35 cellular contexts compared by ENCODE assay signal in genomic region chr1:26200413-26200812, GRCh38. TPM values are rescaled to one million over a fixed set of nuclear protein-coding genes. Genes with fewer than 3 reads are reported as not detected.
DNase-seq lines count a peak whose midpoint lies in the region; ATAC-seq, FAIRE-seq and TF ChIP-seq lines count a peak whose summit lies in the region.
"Had no signal": no experiment of that assay in that cellular context is flagged by ENCODE, and none has a peak within 500 bp of the region (broad histone marks: within the 10 kb centered on the region; RNA-seq: fewer than 3 reads in every experiment).

No MANE protein-coding gene starts in this region.

- H3K9me3 ChIP-seq in K562 (replicated peaks; ENCODE audit: control insufficient read depth, insufficient read depth, low read depth, low read length) (no peaks in the 10 kb centered on the region), neural progenitor cell (ENCODE audit: low read depth) (no peaks in the 10 kb centered on the region), esophagus squamous epithelium (no peaks in the 10 kb centered on the region)
- H3K9me3 ChIP-seq: esophagus muscularis mucosa, prostate gland, sigmoid colon, transverse colon had no signal

- peak overlapping the region; percentile 38; the same call in 1 of the 2 replicates for H3K4me3 ChIP-seq in H7 (ENCODE audit: insufficient read depth, low read depth, low read length)
- H3K4me3 ChIP-seq in K562: peak overlapping the region; percentile 14; the same call in 1 of the 2 replicates
- no peak overlapping the region for H3K4me3 ChIP-seq in neural progenitor cell
- no peak overlapping the region for H3K4me3 ChIP-seq in esophagus squamous epithelium
- H3K4me3 ChIP-seq: esophagus muscularis mucosa, prostate gland, sigmoid colon, transverse colon had no signal

- H3K27ac Mint-ChIP-seq in T-helper 2 cell treated with Interferon-gamma antibody and Interleukin-4, amounts not matched to agents 5 μg/mL and 100 μg/mL, for 36 hours: peak overlapping the region; percentile 80
- no peak overlapping the region for H3K27ac Mint-ChIP-seq in neural progenitor cell

- H3K4me3 Mint-ChIP-seq in T-helper 2 cell treated with Interferon-gamma antibody and Interleukin-4, amounts not matched to agents 5 μg/mL and 100 μg/mL, for 36 hours: no peak overlapping the region
- no peak overlapping the region for H3K4me3 Mint-ChIP-seq in neural progenitor cell

- H3K27ac ChIP-seq in K562 (ENCODE audit: extremely low read depth, low read depth, low read length) (peak overlapping the region; percentile 82), neural progenitor cell (no peak overlapping the region), esophagus squamous epithelium (no peak overlapping the region)
- H3K27ac ChIP-seq: C4-2B, esophagus muscularis mucosa, GM23248, prostate gland, sigmoid colon, transverse colon had no signal

- CTCF ChIA-PET in K562 (lab: Yijun Ruan, JAX; ENCODE audit: low intra/inter-chr PET ratio): interaction anchor here (0.7 to 1.9 kb wide), 3 partner anchors 31 to 793 kb away, joined by 3 to 8 read pairs (median 6); partner anchors contain the start of genes TRNP1 and ZNF593

- H3K4me1 Mint-ChIP-seq in T-helper 2 cell treated with Interferon-gamma antibody and Interleukin-4, amounts not matched to agents 5 μg/mL and 100 μg/mL, for 36 hours (ENCODE audit: low read depth): peaks cover 38% of the 10 kb centered on the region
- peaks cover 12% of the 10 kb centered on the region for H3K4me1 Mint-ChIP-seq in neural progenitor cell

- H3K36me3 ChIP-seq in H7 (replicated peaks; ENCODE audit: control insufficient read depth, insufficient read depth, low read length): no peaks in the 10 kb centered on the region
- H3K36me3 ChIP-seq in K562 (ENCODE audit: control insufficient read depth, insufficient read depth, low read length): no peaks in the 10 kb centered on the region
- no peaks in the 10 kb centered on the region for H3K36me3 ChIP-seq in neural progenitor cell
- no peaks in the 10 kb centered on the region for H3K36me3 ChIP-seq in esophagus squamous epithelium
- H3K36me3 ChIP-seq: esophagus muscularis mucosa, prostate gland, sigmoid colon, transverse colon had no signal

- TF ChIP-seq CTCF in K562 (IDR thresholded peaks at IDR 0.05 in 2 of 3, conservative IDR thresholded peaks at IDR 0.05 in 1 of 3; ENCODE audit: insufficient read depth in 2 of 3, low read depth in 1 of 3, low read length in 3 of 3): no peak
- no peak for TF ChIP-seq CTCF in neural progenitor cell (IDR thresholded peaks at IDR 0.05)
- TF ChIP-seq CTCF in esophagus squamous epithelium (IDR thresholded peaks at IDR 0.05): no peak

- peak overlapping the region; percentile 70 to 88 for H3K9ac ChIP-seq in K562 (ENCODE audit: insufficient read depth in 1 of 2, low read depth in 2 of 2, low read length in 2 of 2)
- no peak overlapping the region for H3K9ac ChIP-seq in neural progenitor cell
- H3K9ac ChIP-seq: GM23248 had no signal

- H4K20me1 ChIP-seq in K562 (replicated peaks; ENCODE audit: control insufficient read depth, insufficient read depth, low read length): no peaks in the 10 kb centered on the region
- H4K20me1 ChIP-seq in neural progenitor cell (ENCODE audit: low read depth): no peaks in the 10 kb centered on the region

- no TSS peak for BruUV-seq in K562 (replicated peaks; lab: Mats Ljungman, UMichigan)

- no peak for FAIRE-seq in K562 (lab: Jason Lieb, UNC)
- FAIRE-seq: endometrium, HTR-8/SVneo had no signal

- H3K4me2 ChIP-seq in K562 (ENCODE audit: insufficient read depth, low read length) (peak overlapping the region; percentile 68), neural progenitor cell (no peak overlapping the region)

- POLR2A ChIA-PET in K562 (lab: Yijun Ruan, JAX): interaction anchor here (0.6 to 2.0 kb wide), 9 partner anchors 9 to 304 kb away, joined by 3 to 9 read pairs (median 4); partner anchors contain the start of genes CATSPER4 and CEP85

- H3K9me1 ChIP-seq in K562 (ENCODE audit: control insufficient read depth, insufficient read depth, low read length): no peaks in the 10 kb centered on the region

- TF ChIP-seq EP300 in K562 (IDR thresholded peaks at IDR 0.05; ENCODE audit: low read length): no peak

- WGBS in K562 (ENCODE audit: insufficient coverage, low coverage, missing lambda C conversion rate): 37% methylated on average over 5 of the region's 5 CpGs
- 90 to 93% methylated on average over 4 to 5 of the region's 5 CpGs for WGBS in esophagus squamous epithelium, 2 donors

- H3K9me3 Mint-ChIP-seq in T-helper 2 cell treated with Interferon-gamma antibody and Interleukin-4, amounts not matched to agents 5 μg/mL and 100 μg/mL, for 36 hours: no peaks in the 10 kb centered on the region
- H3K9me3 Mint-ChIP-seq in neural progenitor cell: no peaks in the 10 kb centered on the region
- H3K9me3 Mint-ChIP-seq: activated T-cell treated with anti-CD3 and anti-CD28 coated beads, Interleukin-2, amount 50 U/mL, for 4 hours; naive B cell had no signal

- H3K27me3 ChIP-seq in H7 (ENCODE audit: control insufficient read depth, insufficient read depth, low read length): no peaks in the 10 kb centered on the region; the same call in 1 of the 2 replicates
- H3K27me3 ChIP-seq in K562 (ENCODE audit: control insufficient read depth in 2 of 2, insufficient read depth in 2 of 2, low read length in 2 of 2): no peaks in the 10 kb centered on the region
- no peaks in the 10 kb centered on the region for H3K27me3 ChIP-seq in neural progenitor cell
- H3K27me3 ChIP-seq in esophagus squamous epithelium: peaks cover 0 to 48% (median 0%) of the 10 kb centered on the region in 4 donors
- H3K27me3 ChIP-seq: foreskin keratinocyte, transverse colon had no signal

- peaks cover 3% of the 10 kb centered on the region for H3K27me3 Mint-ChIP-seq in T-helper 2 cell treated with Interferon-gamma antibody and Interleukin-4, amounts not matched to agents 5 μg/mL and 100 μg/mL, for 36 hours (ENCODE audit: low read depth)
- peaks cover 9% of the 10 kb centered on the region for H3K27me3 Mint-ChIP-seq in neural progenitor cell (ENCODE audit: insufficient read depth, low read depth)

- no peaks in the 10 kb centered on the region for H3F3A ChIP-seq in neural progenitor cell (ENCODE audit: low read depth)

- H3K79me2 ChIP-seq in K562 (ENCODE audit: control insufficient read depth, insufficient read depth, low read length) (no peaks in the 10 kb centered on the region), neural progenitor cell (ENCODE audit: low read depth) (no peaks in the 10 kb centered on the region)

- H3K4me1 ChIP-seq in K562 (replicated peaks in 1 of 2; ENCODE audit: control insufficient read depth in 2 of 2, insufficient read depth in 2 of 2, low read length in 2 of 2) (peaks cover 23 to 30% of the 10 kb centered on the region in 2 experiments), neural progenitor cell (peaks cover 4% of the 10 kb centered on the region), esophagus squamous epithelium (peaks cover 0 to 14% (median 0%) of the 10 kb centered on the region in 3 donors)
- H3K4me1 ChIP-seq: foreskin keratinocyte, prostate gland, transverse colon had no signal

- ATAC-seq in K562 (no peak), Right ventricle myocardium inferior (no peak)

- no peak for TF ChIP-seq RAD21 in K562 (CRISPR knock-in tag; conservative IDR thresholded peaks at IDR 0.05 in 1 of 2, IDR thresholded peaks at IDR 0.05 in 1 of 2)

- intact Hi-C loops in K562 (cut with micrococcal nuclease) (loop anchor here (2.0 kb wide), 1 partner anchor 32 kb away; the partner anchor contains the start of genes C1orf232 and ZNF593), esophagus squamous epithelium (cut with DNase I) (no loop called here), Right ventricle myocardium inferior (cut with DNase I) (no loop called here)

- no peaks in the 10 kb centered on the region for H3K36me3 Mint-ChIP-seq in T-helper 2 cell treated with Interferon-gamma antibody and Interleukin-4, amounts not matched to agents 5 μg/mL and 100 μg/mL, for 36 hours (ENCODE audit: low read depth)
- no peaks in the 10 kb centered on the region for H3K36me3 Mint-ChIP-seq in neural progenitor cell
- H3K36me3 Mint-ChIP-seq: naive B cell had no signal

- TF ChIP-seq POLR2A in K562 (conservative IDR thresholded peaks at IDR 0.05): no peak
- no peak for TF ChIP-seq POLR2A in esophagus squamous epithelium (IDR thresholded peaks at IDR 0.05)

- in situ Hi-C loops in K562 (cut with MboI): no loop called here

- no peak for DNase-seq in T-helper 2 cell treated with Interferon-gamma antibody and Interleukin-4, amounts not matched to agents 5 μg/mL and 100 μg/mL, for 36 hours (ENCODE audit: low spot score)
- DNase-seq in T-helper 2 cell (no peak), H7 (peak; percentile 26), K562 (ENCODE audit: extremely low read depth in 1 of 4, low spot score in 3 of 4) (peak; percentile 28 to 42 (median 36)), neural progenitor cell (ENCODE audit: low spot score) (no peak), esophagus squamous epithelium (lab: John Stamatoyannopoulos, UW) (no peak), Right ventricle myocardium inferior (ENCODE audit: missing footprints) (no peak), NAMALWA (ENCODE audit: low spot score) (no peak)
- DNase-seq: 8988T; activated T-cell treated with anti-CD3 and anti-CD28 coated beads, Interleukin-2, amount 50 U/mL, for 4 hours; Calu3; DMS79; GF-D8; GM23248; midbrain; MM.1S; naive B cell; NCI-H1417 treated with DMSO at 0.1 percent for 48 hours; NCI-H2029 treated with DMSO at 0.1 percent for 48 hours; NCI-H526 treated with DMSO at 0.1 percent for 48 hours; NK-92 treated with Interleukin-12 subunit alpha and Interleukin-12 subunit beta, amount 100 ng/mL, for 24 hours; occipital lobe; sigmoid colon; transverse colon had no signal

- peak overlapping the region; percentile 97 for H2AFZ ChIP-seq in K562 (ENCODE audit: low read depth, low read length)
- peak overlapping the region; percentile 46 for H2AFZ ChIP-seq in neural progenitor cell (replicated peaks)

RNA-seq across cellular contexts. Expression of gene CATSPER4, which starts 10.0 kb away (rescaled TPM):
- 0.10 and 0.33 TPM in 2 replicates for total RNA-seq in H7 (2014; rRNA removed; shearing (Covaris generic))
- not detected in 2 replicates for total RNA-seq in K562 (2011; cell fraction: chromatin; rRNA removed; ENCODE audit: low replicate concordance)
- not detected in 2 replicates for total RNA-seq in K562 (2011; cell fraction: nucleolus; rRNA removed)
- total RNA-seq in K562 (2011; cell fraction: nucleoplasm; rRNA removed): not detected in 2 replicates
- total RNA-seq in K562 (2014; rRNA removed) (0.08 TPM in 1 of 2 replicates, not detected in the other), K562 (2014; rRNA removed; fragmentation: Illumina TruSeq; extraction: Trizol) (not detected in 2 replicates), K562 (2015; rRNA removed; fragmentation: Illumina TruSeq; extraction: Trizol) (not detected in 2 replicates), K562 (2021) (0.13 TPM in 1 of 2 replicates, not detected in the other), neural progenitor cell (ENCODE audit: low replicate concordance) (0.40 TPM in 1 of 2 replicates, not detected in the other), esophagus squamous epithelium (not detected), Right ventricle myocardium inferior (not detected)
- polyA plus RNA-seq in K562 (2011; rRNA removed) (0.05 TPM in 1 of 2 replicates, not detected in the other), K562 (2014; fragmentation: Illumina TruSeq; extraction: Trizol) (not detected in 2 replicates), K562 (2014; fragmentation: Nextera tagmentation; extraction: Ambion mirVana) (under 1 TPM in 1 of 2 experiments, not detected in 1; 0.04 TPM), K562 (2014; rRNA removed) (0.35 TPM in 1 of 2 replicates, not detected in the other)
- 0.04 TPM in 1 of 2 replicates, not detected in the other for polyA plus RNA-seq in K562 (2011; cell fraction: cytosol; rRNA removed)
- 0.10 and 0.13 TPM in 2 replicates for polyA plus RNA-seq in K562 (2011; cell fraction: nucleus; rRNA removed)
- 0.05 TPM in 1 of 2 replicates, not detected in the other for polyA plus RNA-seq in K562 (2012)
- polyA minus RNA-seq in K562 (2011; rRNA and poly(A)+ RNA removed): not detected in 2 replicates
- not detected in 2 replicates for polyA minus RNA-seq in K562 (2011; cell fraction: cytosol; rRNA and poly(A)+ RNA removed)
- polyA minus RNA-seq in K562 (2011; cell fraction: nucleus; rRNA and poly(A)+ RNA removed): 0.27 TPM in 1 of 2 replicates, not detected in the other
- total RNA-seq: activated T-cell treated with anti-CD3 and anti-CD28 coated beads, Interleukin-2, amount 50 U/mL, for 4 hours; Calu3; dermis microvascular lymphatic vessel endothelial cell; esophagus muscularis mucosa; foreskin keratinocyte; GM23248; lower leg skin; occipital lobe; sigmoid colon; T-helper 2 cell treated with Interferon-gamma antibody and Interleukin-4, amounts not matched to agents 100 ng/mL and 5 ng/mL, for 36 hours; transverse colon had no signal
- polyA plus RNA-seq: foreskin keratinocyte, GM23248 had no signal

RNA-seq across cellular contexts. Expression of gene CNKSR1, which starts 23.1 kb away (rescaled TPM):
- 21.7 and 23.1 TPM in 2 replicates for total RNA-seq in H7 (2014; rRNA removed; shearing (Covaris generic))
- 12.4 and 22.9 TPM in 2 replicates for total RNA-seq in K562 (2011; cell fraction: chromatin; rRNA removed; ENCODE audit: low replicate concordance)
- total RNA-seq in K562 (2011; cell fraction: nucleolus; rRNA removed): 7.5 and 12.7 TPM in 2 replicates
- 6.0 and 9.3 TPM in 2 replicates for total RNA-seq in K562 (2011; cell fraction: nucleoplasm; rRNA removed)
- total RNA-seq in K562 (2014; rRNA removed) (1.1 and 2.4 TPM in 2 replicates), K562 (2014; rRNA removed; fragmentation: Illumina TruSeq; extraction: Trizol) (0.73 and 0.80 TPM in 2 replicates), K562 (2015; rRNA removed; fragmentation: Illumina TruSeq; extraction: Trizol) (1.8 and 2.4 TPM in 2 replicates), K562 (2021) (1.6 and 2.0 TPM in 2 replicates), neural progenitor cell (ENCODE audit: low replicate concordance) (7.8 and 13.0 TPM in 2 replicates), esophagus squamous epithelium (10 to 100 TPM; 17.8 to 43.3 (median 25.9) TPM), Right ventricle myocardium inferior (1.8 TPM)
- polyA plus RNA-seq in K562 (2011; rRNA removed) (0.91 and 0.93 TPM in 2 replicates), K562 (2014; fragmentation: Illumina TruSeq; extraction: Trizol) (2.0 and 2.2 TPM in 2 replicates), K562 (2014; fragmentation: Nextera tagmentation; extraction: Ambion mirVana) (under 1 TPM; 0.03 to 0.10 TPM), K562 (2014; rRNA removed) (2.0 and 2.8 TPM in 2 replicates)
- 1.3 and 2.6 TPM in 2 replicates for polyA plus RNA-seq in K562 (2011; cell fraction: cytosol; rRNA removed)
- 4.0 and 6.5 TPM in 2 replicates for polyA plus RNA-seq in K562 (2011; cell fraction: nucleus; rRNA removed)
- polyA plus RNA-seq in K562 (2012): 2.1 and 3.1 TPM in 2 replicates
- 0.45 and 0.56 TPM in 2 replicates for polyA minus RNA-seq in K562 (2011; rRNA and poly(A)+ RNA removed)
- 1.2 and 2.7 TPM in 2 replicates for polyA minus RNA-seq in K562 (2011; cell fraction: cytosol; rRNA and poly(A)+ RNA removed)
- 0.94 and 1.8 TPM in 2 replicates for polyA minus RNA-seq in K562 (2011; cell fraction: nucleus; rRNA and poly(A)+ RNA removed)
- total RNA-seq: dermis microvascular lymphatic vessel endothelial cell, GM23248 had no signal
- polyA plus RNA-seq: GM23248 had no signal

RNA-seq across cellular contexts. Expression of gene ZNF593OS, which starts 28.8 kb away (rescaled TPM):
- 0.22 TPM in 1 of 2 replicates, not detected in the other for total RNA-seq in H7 (2014; rRNA removed; shearing (Covaris generic))
- total RNA-seq in K562 (2011; cell fraction: chromatin; rRNA removed; ENCODE audit: low replicate concordance): not detected in 2 replicates
- 0.33 TPM in 1 of 2 replicates, not detected in the other for total RNA-seq in K562 (2011; cell fraction: nucleolus; rRNA removed)
- not detected in 2 replicates for total RNA-seq in K562 (2011; cell fraction: nucleoplasm; rRNA removed)
- not detected in 2 replicates for total RNA-seq in K562 (2014; rRNA removed)
- total RNA-seq in K562 (2014; rRNA removed; fragmentation: Illumina TruSeq; extraction: Trizol): not detected in 2 replicates
- not detected in 2 replicates for total RNA-seq in K562 (2015; rRNA removed; fragmentation: Illumina TruSeq; extraction: Trizol)
- not detected in 2 replicates for total RNA-seq in K562 (2021)
- polyA plus RNA-seq in K562 (2011; rRNA removed): not detected in 2 replicates
- polyA plus RNA-seq in K562 (2011; cell fraction: cytosol; rRNA removed): 0.04 TPM in 1 of 2 replicates, not detected in the other
- not detected in 2 replicates for polyA plus RNA-seq in K562 (2011; cell fraction: nucleus; rRNA removed)
- 1.5 and 1.6 TPM in 2 replicates for polyA plus RNA-seq in K562 (2012)
- not detected in 2 replicates for polyA plus RNA-seq in K562 (2014; fragmentation: Illumina TruSeq; extraction: Trizol)
- under 1 TPM; 0.24 to 0.27 TPM for polyA plus RNA-seq in K562 (2014; fragmentation: Nextera tagmentation; extraction: Ambion mirVana)
- polyA plus RNA-seq in K562 (2014; rRNA removed): not detected in 2 replicates
- polyA minus RNA-seq in K562 (2011; rRNA and poly(A)+ RNA removed): not detected in 2 replicates
- not detected in 2 replicates for polyA minus RNA-seq in K562 (2011; cell fraction: cytosol; rRNA and poly(A)+ RNA removed)
- 0.67 TPM in 1 of 2 replicates, not detected in the other for polyA minus RNA-seq in K562 (2011; cell fraction: nucleus; rRNA and poly(A)+ RNA removed)
- 0.67 and 2.1 TPM in 2 replicates for total RNA-seq in neural progenitor cell (ENCODE audit: low replicate concordance)
- not detected for total RNA-seq in esophagus squamous epithelium
- not detected for total RNA-seq in Right ventricle myocardium inferior
- total RNA-seq: activated T-cell treated with anti-CD3 and anti-CD28 coated beads, Interleukin-2, amount 50 U/mL, for 4 hours; Calu3; dermis microvascular lymphatic vessel endothelial cell; esophagus muscularis mucosa; foreskin keratinocyte; GM23248; kidney epithelial cell; lower leg skin; occipital lobe; prostate gland; sigmoid colon; T-helper 2 cell treated with Interferon-gamma antibody and Interleukin-4, amounts not matched to agents 100 ng/mL and 5 ng/mL, for 36 hours; transverse colon had no signal

RNA-seq across cellular contexts. Expression of gene ZNF593, which starts 30.7 kb away (rescaled TPM):
- total RNA-seq in H7 (2014; rRNA removed; shearing (Covaris generic)): 32.8 and 59.0 TPM in 2 replicates
- 12.7 and 40.0 TPM in 2 replicates for total RNA-seq in K562 (2011; cell fraction: chromatin; rRNA removed; ENCODE audit: low replicate concordance)
- 55.5 and 60.9 TPM in 2 replicates for total RNA-seq in K562 (2011; cell fraction: nucleolus; rRNA removed)
- total RNA-seq in K562 (2011; cell fraction: nucleoplasm; rRNA removed): 22.8 and 27.3 TPM in 2 replicates
- total RNA-seq in K562 (2014; rRNA removed) (233 and 259 TPM in 2 replicates), K562 (2014; rRNA removed; fragmentation: Illumina TruSeq; extraction: Trizol) (16.2 and 32.2 TPM in 2 replicates), K562 (2015; rRNA removed; fragmentation: Illumina TruSeq; extraction: Trizol) (66.3 and 76.7 TPM in 2 replicates), K562 (2021) (125 and 144 TPM in 2 replicates), neural progenitor cell (ENCODE audit: low replicate concordance) (3.3 and 13.3 TPM in 2 replicates), esophagus squamous epithelium (10 to 100 TPM; 19.2 to 45.6 (median 24.7) TPM), Right ventricle myocardium inferior (14.9 TPM)
- polyA plus RNA-seq in K562 (2011; rRNA removed) (48.2 and 51.6 TPM in 2 replicates), K562 (2014; fragmentation: Illumina TruSeq; extraction: Trizol) (37.2 and 58.8 TPM in 2 replicates), K562 (2014; fragmentation: Nextera tagmentation; extraction: Ambion mirVana) (10 to 100 TPM in 1 of 2 experiments, 1 to 10 TPM in 1; 9.8 to 27.1 TPM), K562 (2014; rRNA removed) (313 and 334 TPM in 2 replicates)
- 107 and 284 TPM in 2 replicates for polyA plus RNA-seq in K562 (2011; cell fraction: cytosol; rRNA removed)
- 48.1 and 66.6 TPM in 2 replicates for polyA plus RNA-seq in K562 (2011; cell fraction: nucleus; rRNA removed)
- polyA plus RNA-seq in K562 (2012): 81.5 and 109 TPM in 2 replicates
- 6.5 and 11.3 TPM in 2 replicates for polyA minus RNA-seq in K562 (2011; rRNA and poly(A)+ RNA removed)
- 20.5 and 28.1 TPM in 2 replicates for polyA minus RNA-seq in K562 (2011; cell fraction: cytosol; rRNA and poly(A)+ RNA removed)
- polyA minus RNA-seq in K562 (2011; cell fraction: nucleus; rRNA and poly(A)+ RNA removed): 27.1 and 36.7 TPM in 2 replicates

RNA-seq across cellular contexts. Expression of gene C1orf232, which starts 31.6 kb away (rescaled TPM):
- total RNA-seq in H7 (2014; rRNA removed; shearing (Covaris generic)): not detected in 2 replicates
- not detected in 2 replicates for total RNA-seq in K562 (2011; cell fraction: chromatin; rRNA removed; ENCODE audit: low replicate concordance)
- not detected in 2 replicates for total RNA-seq in K562 (2011; cell fraction: nucleolus; rRNA removed)
- total RNA-seq in K562 (2011; cell fraction: nucleoplasm; rRNA removed): not detected in 2 replicates
- total RNA-seq in K562 (2014; rRNA removed) (not detected in 2 replicates), K562 (2014; rRNA removed; fragmentation: Illumina TruSeq; extraction: Trizol) (not detected in 2 replicates), K562 (2015; rRNA removed; fragmentation: Illumina TruSeq; extraction: Trizol) (not detected in 2 replicates), K562 (2021) (not detected in 2 replicates), neural progenitor cell (ENCODE audit: low replicate concordance) (not detected in 2 replicates), esophagus squamous epithelium (not detected), Right ventricle myocardium inferior (not detected)
- polyA plus RNA-seq in K562 (2011; rRNA removed) (not detected in 2 replicates), K562 (2014; fragmentation: Illumina TruSeq; extraction: Trizol) (not detected in 2 replicates), K562 (2014; fragmentation: Nextera tagmentation; extraction: Ambion mirVana) (not detected), K562 (2014; rRNA removed) (not detected in 2 replicates)
- not detected in 2 replicates for polyA plus RNA-seq in K562 (2011; cell fraction: cytosol; rRNA removed)
- not detected in 2 replicates for polyA plus RNA-seq in K562 (2011; cell fraction: nucleus; rRNA removed)
- polyA plus RNA-seq in K562 (2012): not detected in 2 replicates
- polyA minus RNA-seq in K562 (2011; rRNA and poly(A)+ RNA removed): not detected in 2 replicates
- polyA minus RNA-seq in K562 (2011; cell fraction: cytosol; rRNA and poly(A)+ RNA removed): not detected in 2 replicates
- polyA minus RNA-seq in K562 (2011; cell fraction: nucleus; rRNA and poly(A)+ RNA removed): not detected in 2 replicates
- total RNA-seq: activated T-cell treated with anti-CD3 and anti-CD28 coated beads, Interleukin-2, amount 50 U/mL, for 4 hours; Calu3; cerebellum; dermis microvascular lymphatic vessel endothelial cell; esophagus muscularis mucosa; foreskin keratinocyte; GM23248; kidney epithelial cell; lower leg skin; occipital lobe; prostate gland; sigmoid colon; T-helper 2 cell treated with Interferon-gamma antibody and Interleukin-4, amounts not matched to agents 100 ng/mL and 5 ng/mL, for 36 hours; transverse colon had no signal
- polyA plus RNA-seq: foreskin keratinocyte, GM23248, sigmoid colon had no signal

Comparison
In these comparisons a context has a peak if more than half of its experiments do, and no peak if none do; other contexts are left out.
1. DNase-seq: peak in H7 (single experiment) and K562 (4 of 4); none in T-helper 2 cell treated with Interferon-gamma antibody and Interleukin-4, amounts not matched to agents 5 μg/mL and 100 μg/mL, for 36 hours (single experiment), T-helper 2 cell (0 of 5), neural progenitor cell (single experiment), esophagus squamous epithelium (single experiment), Right ventricle myocardium inferior (single experiment) and NAMALWA (single experiment).
2. H3K4me3 ChIP-seq: peak in H7 (single experiment) and K562 (single experiment); none in neural progenitor cell (single experiment) and esophagus squamous epithelium (0 of 4).